Comparison of ENCODE assay signal across 2 cellular contexts in the genomic region with DNA sequence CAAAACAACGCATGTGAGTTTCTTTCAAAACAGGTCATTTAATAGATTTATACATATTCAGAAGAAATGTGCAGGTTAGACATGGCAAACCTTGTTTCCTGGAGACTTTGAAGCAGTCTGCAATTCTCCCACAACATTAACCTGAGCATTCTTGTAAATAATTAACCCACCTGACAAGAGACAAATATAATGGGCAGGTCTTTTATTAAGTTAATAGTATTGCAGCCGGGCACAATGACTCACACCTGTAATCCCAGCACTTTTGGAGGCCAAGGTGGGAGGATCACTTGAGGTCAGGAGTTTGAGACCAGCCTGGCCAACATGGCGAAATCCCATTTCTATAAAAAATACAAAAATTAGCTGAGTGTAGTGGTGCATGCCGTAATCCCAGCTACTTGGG.
TF ChIP-seq lines count a peak whose summit lies in the region.

No MANE protein-coding gene starts in this region.

TF ChIP-seq in liver, 16 proteins besides CTCF, POLR2A, EP300 and RAD21:
- TF ChIP-seq, protein P1, sequence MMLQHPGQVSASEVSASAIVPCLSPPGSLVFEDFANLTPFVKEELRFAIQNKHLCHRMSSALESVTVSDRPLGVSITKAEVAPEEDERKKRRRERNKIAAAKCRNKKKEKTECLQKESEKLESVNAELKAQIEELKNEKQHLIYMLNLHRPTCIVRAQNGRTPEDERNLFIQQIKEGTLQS (IDR thresholded peaks at IDR 0.05) = peak; percentile 67
- no peak for TF ChIP-seq NR2F2 (IDR thresholded peaks at IDR 0.05)
- peak in 1 of 2 donors; percentile 8 for TF ChIP-seq RXRA (IDR thresholded peaks at IDR 0.05)
- no peak for TF ChIP-seq HNF4A (conservative IDR thresholded peaks at IDR 0.05)
- TF ChIP-seq JUND (IDR thresholded peaks at IDR 0.05) = peak; percentile 62 to 65

TF ChIP-seq in HepG2, 621 proteins besides CTCF, POLR2A, EP300 and RAD21:
- TF ChIP-seq ZBTB1 (CRISPR knock-in tag; IDR thresholded peaks at IDR 0.05; ENCODE audit: borderline replicate concordance) (no peak), ZNF224 (CRISPR knock-in tag; IDR thresholded peaks at IDR 0.05) (no peak), RBM39 (IDR thresholded peaks at IDR 0.05; ENCODE audit: low read depth, low read length, poor library complexity, severe bottlenecking) (no peak), ZC3H13 (CRISPR knock-in tag; IDR thresholded peaks at IDR 0.05) (no peak), ZSCAN12 (CRISPR knock-in tag; IDR thresholded peaks at IDR 0.05) (no peak), ZNF629 (CRISPR knock-in tag; conservative IDR thresholded peaks at IDR 0.05) (no peak), SRF (IDR thresholded peaks at IDR 0.05; ENCODE audit: low read depth, low read length) (no peak), XBP1 (CRISPR knock-in tag; IDR thresholded peaks at IDR 0.05) (no peak), NR0B2 (CRISPR knock-in tag; IDR thresholded peaks at IDR 0.05) (no peak)
- TF ChIP-seq, protein P2, sequence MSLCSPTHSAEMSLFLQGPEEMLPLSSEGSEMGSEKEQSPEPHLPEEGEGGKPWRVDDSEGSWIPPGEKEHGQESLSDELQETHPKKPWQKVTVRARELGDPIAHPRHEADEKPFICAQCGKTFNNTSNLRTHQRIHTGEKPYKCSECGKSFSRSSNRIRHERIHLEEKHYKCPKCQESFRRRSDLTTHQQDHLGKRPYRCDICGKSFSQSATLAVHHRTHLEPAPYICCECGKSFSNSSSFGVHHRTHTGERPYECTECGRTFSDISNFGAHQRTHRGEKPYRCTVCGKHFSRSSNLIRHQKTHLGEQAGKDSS (CRISPR knock-in tag; IDR thresholded peaks at IDR 0.05; ENCODE audit: borderline replicate concordance, low read depth) = no peak
- TF ChIP-seq, protein P3, sequence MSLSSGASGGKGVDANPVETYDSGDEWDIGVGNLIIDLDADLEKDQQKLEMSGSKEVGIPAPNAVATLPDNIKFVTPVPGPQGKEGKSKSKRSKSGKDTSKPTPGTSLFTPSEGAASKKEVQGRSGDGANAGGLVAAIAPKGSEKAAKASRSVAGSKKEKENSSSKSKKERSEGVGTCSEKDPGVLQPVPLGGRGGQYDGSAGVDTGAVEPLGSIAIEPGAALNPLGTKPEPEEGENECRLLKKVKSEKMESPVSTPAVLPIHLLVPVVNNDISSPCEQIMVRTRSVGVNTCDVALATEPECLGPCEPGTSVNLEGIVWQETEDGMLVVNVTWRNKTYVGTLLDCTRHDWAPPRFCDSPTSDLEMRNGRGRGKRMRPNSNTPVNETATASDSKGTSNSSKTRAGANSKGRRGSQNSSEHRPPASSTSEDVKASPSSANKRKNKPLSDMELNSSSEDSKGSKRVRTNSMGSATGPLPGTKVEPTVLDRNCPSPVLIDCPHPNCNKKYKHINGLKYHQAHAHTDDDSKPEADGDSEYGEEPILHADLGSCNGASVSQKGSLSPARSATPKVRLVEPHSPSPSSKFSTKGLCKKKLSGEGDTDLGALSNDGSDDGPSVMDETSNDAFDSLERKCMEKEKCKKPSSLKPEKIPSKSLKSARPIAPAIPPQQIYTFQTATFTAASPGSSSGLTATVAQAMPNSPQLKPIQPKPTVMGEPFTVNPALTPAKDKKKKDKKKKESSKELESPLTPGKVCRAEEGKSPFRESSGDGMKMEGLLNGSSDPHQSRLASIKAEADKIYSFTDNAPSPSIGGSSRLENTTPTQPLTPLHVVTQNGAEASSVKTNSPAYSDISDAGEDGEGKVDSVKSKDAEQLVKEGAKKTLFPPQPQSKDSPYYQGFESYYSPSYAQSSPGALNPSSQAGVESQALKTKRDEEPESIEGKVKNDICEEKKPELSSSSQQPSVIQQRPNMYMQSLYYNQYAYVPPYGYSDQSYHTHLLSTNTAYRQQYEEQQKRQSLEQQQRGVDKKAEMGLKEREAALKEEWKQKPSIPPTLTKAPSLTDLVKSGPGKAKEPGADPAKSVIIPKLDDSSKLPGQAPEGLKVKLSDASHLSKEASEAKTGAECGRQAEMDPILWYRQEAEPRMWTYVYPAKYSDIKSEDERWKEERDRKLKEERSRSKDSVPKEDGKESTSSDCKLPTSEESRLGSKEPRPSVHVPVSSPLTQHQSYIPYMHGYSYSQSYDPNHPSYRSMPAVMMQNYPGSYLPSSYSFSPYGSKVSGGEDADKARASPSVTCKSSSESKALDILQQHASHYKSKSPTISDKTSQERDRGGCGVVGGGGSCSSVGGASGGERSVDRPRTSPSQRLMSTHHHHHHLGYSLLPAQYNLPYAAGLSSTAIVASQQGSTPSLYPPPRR (CRISPR knock-in tag; IDR thresholded peaks at IDR 0.05; ENCODE audit: borderline replicate concordance) = no peak
- TF ChIP-seq, protein P4, sequence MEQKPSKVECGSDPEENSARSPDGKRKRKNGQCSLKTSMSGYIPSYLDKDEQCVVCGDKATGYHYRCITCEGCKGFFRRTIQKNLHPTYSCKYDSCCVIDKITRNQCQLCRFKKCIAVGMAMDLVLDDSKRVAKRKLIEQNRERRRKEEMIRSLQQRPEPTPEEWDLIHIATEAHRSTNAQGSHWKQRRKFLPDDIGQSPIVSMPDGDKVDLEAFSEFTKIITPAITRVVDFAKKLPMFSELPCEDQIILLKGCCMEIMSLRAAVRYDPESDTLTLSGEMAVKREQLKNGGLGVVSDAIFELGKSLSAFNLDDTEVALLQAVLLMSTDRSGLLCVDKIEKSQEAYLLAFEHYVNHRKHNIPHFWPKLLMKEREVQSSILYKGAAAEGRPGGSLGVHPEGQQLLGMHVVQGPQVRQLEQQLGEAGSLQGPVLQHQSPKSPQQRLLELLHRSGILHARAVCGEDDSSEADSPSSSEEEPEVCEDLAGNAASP (CRISPR knock-in tag; IDR thresholded peaks at IDR 0.05; ENCODE audit: borderline replicate concordance) = no peak
- TF ChIP-seq, protein P5, sequence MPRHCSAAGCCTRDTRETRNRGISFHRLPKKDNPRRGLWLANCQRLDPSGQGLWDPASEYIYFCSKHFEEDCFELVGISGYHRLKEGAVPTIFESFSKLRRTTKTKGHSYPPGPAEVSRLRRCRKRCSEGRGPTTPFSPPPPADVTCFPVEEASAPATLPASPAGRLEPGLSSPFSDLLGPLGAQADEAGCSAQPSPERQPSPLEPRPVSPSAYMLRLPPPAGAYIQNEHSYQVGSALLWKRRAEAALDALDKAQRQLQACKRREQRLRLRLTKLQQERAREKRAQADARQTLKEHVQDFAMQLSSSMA (CRISPR knock-in tag; IDR thresholded peaks at IDR 0.05) = no peak
- TF ChIP-seq, protein P6, sequence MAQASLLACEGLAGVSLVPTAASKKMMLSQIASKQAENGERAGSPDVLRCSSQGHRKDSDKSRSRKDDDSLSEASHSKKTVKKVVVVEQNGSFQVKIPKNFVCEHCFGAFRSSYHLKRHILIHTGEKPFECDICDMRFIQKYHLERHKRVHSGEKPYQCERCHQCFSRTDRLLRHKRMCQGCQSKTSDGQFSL (CRISPR knock-in tag; IDR thresholded peaks at IDR 0.05) = no peak
